In genomic region chr18:37476182-37476581, GRCh38 we compare ENCODE assay signal across 8 cellular contexts.
DNase-seq lines count a peak whose midpoint lies in the region; ATAC-seq and TF ChIP-seq lines count a peak whose summit lies in the region.

No MANE protein-coding gene starts in this region.

- H3K4me1 Mint-ChIP-seq in endothelial cell (ENCODE audit: unreplicated experiment) = no peaks in the 10 kb centered on the region

- H3K27me3 Mint-ChIP-seq in endothelial cell (ENCODE audit: unreplicated experiment) = peaks cover 8% of the 10 kb centered on the region

- no peaks in the 10 kb centered on the region for H3K9me3 Mint-ChIP-seq in endothelial cell (ENCODE audit: unreplicated experiment)

- H3K36me3 Mint-ChIP-seq in endothelial cell (ENCODE audit: low read depth, unreplicated experiment) = no peaks in the 10 kb centered on the region

- DNase-seq in COLO829 (ENCODE audit: low spot score) (peak; percentile 24), GM13977 (ENCODE audit: low spot score) (peak; percentile 60), NCI-H1694 treated with DMSO at 0.1 percent for 48 hours (lab: John Stamatoyannopoulos, UW) (peak; percentile 20), endothelial cell (ENCODE audit: low spot score) (peak; percentile 63), retinal pigment epithelial cell (ENCODE audit: low read depth) (no peak), SKM-1 (lab: John Stamatoyannopoulos, UW; ENCODE audit: unreplicated experiment) (no peak)

- no peak overlapping the region for H3K4me3 ChIP-seq in retinal pigment epithelial cell (ENCODE audit: low read length)

- H3K4me3 Mint-ChIP-seq in endothelial cell (ENCODE audit: unreplicated experiment) = no peak overlapping the region

- TF ChIP-seq CTCF in GM13977 (IDR thresholded peaks at IDR 0.05; ENCODE audit: extremely low read depth, insufficient read depth, missing control alignments) (peak; percentile 66), endothelial cell (IDR thresholded peaks at IDR 0.05; ENCODE audit: unreplicated experiment) (peak; percentile 90), retinal pigment epithelial cell (conservative IDR thresholded peaks at IDR 0.05; ENCODE audit: low read depth, low read length) (peak; percentile 72)

- peak overlapping the region; percentile 32 for H3K27ac Mint-ChIP-seq in endothelial cell (ENCODE audit: unreplicated experiment)

- ATAC-seq in GM18498 (IDR thresholded peaks at IDR 0.05; ENCODE audit: unreplicated experiment) (no peak), GM18907 (IDR thresholded peaks at IDR 0.05; ENCODE audit: unreplicated experiment) (no peak)

- in situ Hi-C loops in GM13977 (cut with MboI; ENCODE audit: low pct_unique_long_range_greater_than_20kb, low sequenced_read_pairs, unreplicated experiment) = no loop called here

Comparison
In these comparisons a context has a peak if more than half of its experiments do, and no peak if none do; other contexts are left out.
1. DNase-seq: peak in COLO829 (single experiment), GM13977 (single experiment), NCI-H1694 treated with DMSO at 0.1 percent for 48 hours (single experiment) and endothelial cell (single experiment); none in retinal pigment epithelial cell (single experiment) and SKM-1 (single experiment).
2. Peak in every context shown above with its lines, with median percentiles within 50 percentile points of each other: CTCF ChIP-seq.